17 cellular contexts compared by ENCODE assay signal in genomic region chr10:13704969-13705368, GRCh38.
A peak's percentile ranks its signal among the peaks of the same experiment; 100 is the strongest.
DNase-seq lines count a peak whose midpoint lies in the region; ATAC-seq and TF ChIP-seq lines count a peak whose summit lies in the region.
"Had no signal": no experiment of that assay in that cellular context is flagged by ENCODE, and none has a peak within 500 bp of the region (broad histone marks: within the 10 kb centered on the region; RNA-seq: fewer than 3 reads in every experiment).

No MANE protein-coding gene starts in this region.

- ATAC-seq in DND-41 (ENCODE audit: insufficient read depth, low read depth) (no peak), HG02623 (IDR thresholded peaks at IDR 0.05; ENCODE audit: unreplicated experiment) (no peak), HG02798 (IDR thresholded peaks at IDR 0.05; ENCODE audit: poor library complexity, unreplicated experiment) (no peak), GM18870 (IDR thresholded peaks at IDR 0.05; ENCODE audit: unreplicated experiment) (no peak)
- ATAC-seq: foreskin keratinocyte had no signal

- DNase-seq in DND-41 (no peak), fibroblast of lung (ENCODE audit: low read depth in 2 of 2) (no peak), lower leg skin (ENCODE audit: low spot score in 2 of 2) (no peak)
- DNase-seq: amniotic stem cell; EL; foreskin keratinocyte; H7; MM.1S; NCI-H2107; NCI-H82; stimulated activated CD4-positive, alpha-beta T cell treated with anti-CD3 and anti-CD28 coated beads, Interleukin-15, amount 100 ng/mL, for 24 hours; testis had no signal

- no peak for TF ChIP-seq POLR2A in lower leg skin (IDR thresholded peaks at IDR 0.05)

- no peak overlapping the region for H2AFZ ChIP-seq in DND-41 (ENCODE audit: low read depth, low read length)
- no peak overlapping the region for H2AFZ ChIP-seq in OCI-LY3 (ENCODE audit: low read depth, low read length)
- no peak overlapping the region for H2AFZ ChIP-seq in fibroblast of lung (ENCODE audit: low read length)

- H3K9ac ChIP-seq in DND-41 (ENCODE audit: low read depth, low read length) = peak overlapping the region; percentile 61
- H3K9ac ChIP-seq in OCI-LY3 (ENCODE audit: low read length) = peak overlapping the region; percentile 100
- H3K9ac ChIP-seq in fibroblast of lung (ENCODE audit: insufficient read depth, low read length) = peak overlapping the region; percentile 13
- no peak overlapping the region for H3K9ac ChIP-seq in rectal smooth muscle tissue (ENCODE audit: low read length)

- H3K4me1 ChIP-seq in DND-41 (ENCODE audit: insufficient read depth, low read length) = peaks cover 90% of the 10 kb centered on the region
- H3K4me1 ChIP-seq in OCI-LY3 (ENCODE audit: low read length) = peaks cover 48% of the 10 kb centered on the region
- peaks cover 9% of the 10 kb centered on the region for H3K4me1 ChIP-seq in fibroblast of lung (ENCODE audit: control insufficient read depth, extremely low read depth, insufficient read depth, low read length)
- peaks cover 12% of the 10 kb centered on the region for H3K4me1 ChIP-seq in rectal smooth muscle tissue (ENCODE audit: control insufficient read depth, insufficient read depth, low read length)

- WGBS in lower leg skin, 2 donors = 49 to 50% methylated on average over 11 of the region's 11 CpGs

- H3K9me3 ChIP-seq in DND-41 (ENCODE audit: insufficient read depth, low read length, severe bottlenecking) (no peaks in the 10 kb centered on the region), OCI-LY3 (ENCODE audit: insufficient read depth, low read length) (no peaks in the 10 kb centered on the region), fibroblast of lung (ENCODE audit: control insufficient read depth, insufficient read depth, low read depth, low read length) (no peaks in the 10 kb centered on the region)
- H3K9me3 ChIP-seq: testis had no signal

- peak overlapping the region; percentile 94 for H3K27ac ChIP-seq in DND-41 (ENCODE audit: low read length)
- peak overlapping the region; percentile 97 for H3K27ac ChIP-seq in OCI-LY3 (ENCODE audit: low read length)
- H3K27ac ChIP-seq in fibroblast of lung (ENCODE audit: insufficient read depth, low read length) = no peak overlapping the region
- no peak overlapping the region for H3K27ac ChIP-seq in rectal smooth muscle tissue (ENCODE audit: low read depth, low read length)
- H3K27ac ChIP-seq: foreskin keratinocyte, testis had no signal

- TF ChIP-seq CTCF in DND-41 (IDR thresholded peaks at IDR 0.05; ENCODE audit: borderline replicate concordance, extremely low read depth, low read length, poor library complexity, severe bottlenecking) = no peak
- no peak for TF ChIP-seq CTCF in OCI-LY3 (IDR thresholded peaks at IDR 0.05; ENCODE audit: low read depth, low read length)
- TF ChIP-seq CTCF in fibroblast of lung (conservative IDR thresholded peaks at IDR 0.05 in 1 of 2, IDR thresholded peaks at IDR 0.05 in 1 of 2; ENCODE audit: low read depth in 1 of 2, low read length in 2 of 2) = no peak
- TF ChIP-seq CTCF in lower leg skin (IDR thresholded peaks at IDR 0.05) = no peak

- H4K20me1 ChIP-seq in DND-41 (ENCODE audit: insufficient read depth, low read length) (no peaks in the 10 kb centered on the region), OCI-LY3 (ENCODE audit: insufficient read depth, low read length) (0 out of 2 replicates have a peak, but pooled peaks cover 4% of the 10 kb centered on the region), fibroblast of lung (ENCODE audit: control insufficient read depth, extremely low read depth, insufficient read depth, low read length) (no peaks in the 10 kb centered on the region)

- H3K27me3 ChIP-seq in DND-41 (ENCODE audit: insufficient read depth, low read length, poor library complexity) = no peaks in the 10 kb centered on the region
- no peaks in the 10 kb centered on the region for H3K27me3 ChIP-seq in OCI-LY3 (ENCODE audit: low read depth, low read length)
- H3K27me3 ChIP-seq in fibroblast of lung (ENCODE audit: control insufficient read depth, insufficient read depth, low read length) = no peaks in the 10 kb centered on the region
- no peaks in the 10 kb centered on the region for H3K27me3 ChIP-seq in rectal smooth muscle tissue (ENCODE audit: control insufficient read depth, insufficient read depth, low read length)
- H3K27me3 ChIP-seq: foreskin keratinocyte, testis had no signal

- H3K36me3 ChIP-seq in DND-41 (ENCODE audit: insufficient read depth, low read length) (peaks cover 15% of the 10 kb centered on the region; the same call in 1 of the 2 replicates), OCI-LY3 (replicated peaks; ENCODE audit: low read depth, low read length) (peaks cover 25% of the 10 kb centered on the region), fibroblast of lung (ENCODE audit: control insufficient read depth, insufficient read depth, low read length) (peaks cover 17% of the 10 kb centered on the region), rectal smooth muscle tissue (ENCODE audit: control insufficient read depth, insufficient read depth, low read length) (peaks cover 4% of the 10 kb centered on the region)

- peaks cover 70% of the 10 kb centered on the region for H3K79me2 ChIP-seq in DND-41 (ENCODE audit: insufficient read depth, low read length)
- H3K79me2 ChIP-seq in OCI-LY3 (ENCODE audit: low read length) = peaks cover 85% of the 10 kb centered on the region
- peaks cover 70% of the 10 kb centered on the region for H3K79me2 ChIP-seq in fibroblast of lung (ENCODE audit: control insufficient read depth, insufficient read depth, low read length)

- H3K4me2 ChIP-seq in DND-41 (ENCODE audit: insufficient read depth, low read length) (peak overlapping the region; percentile 80), OCI-LY3 (ENCODE audit: low read length) (peak overlapping the region; percentile 94), fibroblast of lung (ENCODE audit: extremely low read depth, insufficient read depth, low read length) (peak overlapping the region; percentile 74)

- H3K4me3 ChIP-seq in DND-41 (ENCODE audit: low read depth in 1 of 2, low read length in 2 of 2) (peak overlapping the region in 1 of 2 experiments; percentile 63; a peak in 3 of 4 replicates), OCI-LY3 (ENCODE audit: low read length) (peak overlapping the region; percentile 100), fibroblast of lung (replicated peaks in 1 of 4; ENCODE audit: control extremely low read depth in 1 of 4, insufficient read depth in 1 of 4, low read depth in 3 of 4, low read length in 4 of 4) (peak overlapping the region; percentile 8 to 98 (median 70)), rectal smooth muscle tissue (ENCODE audit: low read length) (peak overlapping the region; percentile 79), lower leg skin (ENCODE audit: low read depth, poor library complexity, severe bottlenecking) (no peak overlapping the region)
- H3K4me3 ChIP-seq: testis had no signal

- intact Hi-C loops in lower leg skin (cut with DNase I; ENCODE audit: low total_unique reads) = no loop called here

Comparison
In these comparisons a context has a peak if more than half of its experiments do, and no peak if none do; other contexts are left out.
1. H3K27ac ChIP-seq: peak in DND-41 (single experiment) and OCI-LY3 (single experiment); none in fibroblast of lung (single experiment) and rectal smooth muscle tissue (single experiment).
2. Peak in every context shown above with its lines, with median percentiles within 50 percentile points of each other: H3K4me2 ChIP-seq.